In the genomic region with DNA sequence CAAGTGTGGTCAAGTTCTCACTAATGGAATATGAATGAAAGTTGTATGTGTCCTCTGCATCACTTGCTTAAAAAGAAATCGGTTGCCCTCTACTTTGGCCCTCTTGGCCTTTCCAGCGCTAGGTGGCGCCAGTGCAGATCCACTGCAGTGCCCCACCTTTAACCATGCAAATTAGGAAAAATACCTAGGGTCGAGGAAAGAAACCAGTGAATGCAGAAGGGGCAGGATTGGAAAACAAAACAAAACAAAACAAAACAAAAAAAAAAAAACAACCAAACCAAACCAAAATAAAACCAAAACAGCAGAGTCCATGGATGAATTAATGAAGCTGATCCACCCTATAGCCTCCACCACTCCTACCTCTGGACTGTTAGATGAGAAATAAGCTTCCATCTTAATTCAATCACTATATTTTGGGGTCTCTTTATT, we compare ENCODE assay signal across 1 cellular context.
TF ChIP-seq lines count a peak whose summit lies in the region.

No MANE protein-coding gene starts in this region.

TF ChIP-seq in HCT116, 20 proteins besides CTCF, POLR2A, EP300 and RAD21 (continued from another document):
- peak; percentile 41; the same call in 1 of the 2 replicates for TF ChIP-seq CBX3 (IDR thresholded peaks at IDR 0.05; ENCODE audit: low read depth)
